9 cellular contexts compared by ENCODE assay signal in the genomic region with DNA sequence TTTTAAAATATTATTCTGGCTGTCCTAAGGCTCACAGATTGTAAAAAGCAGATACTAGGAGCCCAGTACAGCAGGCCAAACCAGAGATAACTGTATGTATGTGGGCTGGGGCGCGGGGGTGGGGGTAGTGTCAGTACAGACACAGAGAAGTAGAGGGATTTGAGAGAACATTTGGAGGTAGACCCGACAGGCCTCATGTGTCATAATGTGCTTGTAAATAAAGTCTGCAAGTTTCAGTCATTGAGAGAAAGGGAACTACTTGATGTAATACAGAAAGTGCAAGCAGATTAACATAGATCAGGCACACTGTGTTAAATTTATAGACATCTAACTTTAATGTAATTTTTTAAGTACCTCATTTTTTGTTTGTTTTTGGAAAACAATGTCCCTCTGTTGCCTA. TPM values are rescaled to one million over a fixed set of nuclear protein-coding genes. Genes with fewer than 3 reads are reported as not detected.
DNase-seq lines count a peak whose midpoint lies in the region; ATAC-seq lines count a peak whose summit lies in the region.
"Had no signal": no experiment of that assay in that cellular context is flagged by ENCODE, and none has a peak within 500 bp of the region (broad histone marks: within the 10 kb centered on the region; RNA-seq: fewer than 3 reads in every experiment).

No MANE protein-coding gene starts in this region.

- no peaks in the 10 kb centered on the region for H4K20me1 ChIP-seq in GM23248 (ENCODE audit: insufficient read depth)

- H3K9ac ChIP-seq in GM23248: no peak overlapping the region

- no peak overlapping the region for H3K4me2 ChIP-seq in GM23248 (ENCODE audit: unreplicated experiment)

- no peaks in the 10 kb centered on the region for H3K36me3 ChIP-seq in GM23248 (ENCODE audit: low read depth)
- H3K36me3 ChIP-seq: pancreas had no signal

- H3K4me1 ChIP-seq in GM23248 (ENCODE audit: insufficient read depth): peaks cover 20% of the 10 kb centered on the region

- in situ Hi-C loops in GM23248 (cut with MboI): no loop called here

- H2AFZ ChIP-seq in GM23248: no peak overlapping the region

- H3K9me3 ChIP-seq in GM23248 (ENCODE audit: low read depth): no peaks in the 10 kb centered on the region
- H3K9me3 ChIP-seq: pancreas had no signal

- DNase-seq in SIG-M5 treated with dmso at 0.1 percent for 504 hours (lab: John Stamatoyannopoulos, UW; ENCODE audit: unreplicated experiment) (peak; percentile 86), GM23248 (no peak), NCI-H146 treated with DMSO at 0.1 percent for 48 hours (lab: John Stamatoyannopoulos, UW; ENCODE audit: unreplicated experiment) (no peak), kidney glomerular epithelial cell (lab: John Stamatoyannopoulos, UW) (no peak), LoVo (ENCODE audit: low spot score) (no peak)
- DNase-seq in stimulated activated CD4-positive, alpha-beta T cell treated with anti-CD3 and anti-CD28 coated beads, Interleukin-15, amount 100 ng/mL, for 24 hours: peak; percentile 71
- DNase-seq: pancreas had no signal

- WGBS in GM23248 (ENCODE audit: low coverage in 1 of 2, low lambda C conversion rate in 2 of 2, missing lambda C conversion rate in 2 of 2), 2 experiments: 81 to 83% methylated on average over 3 of the region's 3 CpGs

- H3K9me2 ChIP-seq in GM23248 (ENCODE audit: insufficient read depth): no peaks in the 10 kb centered on the region

- H3F3A ChIP-seq in GM23248 (ENCODE audit: insufficient read depth): peaks cover 11% of the 10 kb centered on the region; the same call in 1 of the 2 replicates

- no peaks in the 10 kb centered on the region for H3K79me2 ChIP-seq in GM23248 (ENCODE audit: insufficient read depth)

- H3K27me3 ChIP-seq in GM23248 (replicated peaks; ENCODE audit: insufficient read depth): no peaks in the 10 kb centered on the region
- H3K27me3 ChIP-seq: pancreas had no signal

- no peak overlapping the region for H3K27ac ChIP-seq in GM23248

- no peak overlapping the region for H3K4me3 ChIP-seq in GM23248
- H3K4me3 ChIP-seq: pancreas had no signal

- ATAC-seq in GM18907 (IDR thresholded peaks at IDR 0.05; ENCODE audit: unreplicated experiment) (peak; percentile 79), HG02840 (IDR thresholded peaks at IDR 0.05; ENCODE audit: low FRiP score, unreplicated experiment) (peak; percentile 67)

RNA-seq across cellular contexts. Expression of gene POLI, which starts 7.4 kb away (rescaled TPM):
- total RNA-seq in GM23248 (2014; rRNA removed; shearing (Covaris generic)): 21.8 and 23.9 TPM in 2 replicates
- polyA plus RNA-seq in GM23248 (2016; fragmentation: Nextera tagmentation; extraction: Ambion mirVana): 20.7 and 27.0 TPM in 2 replicates

RNA-seq across cellular contexts. Expression of gene MBD2, which starts 37.4 kb away (rescaled TPM):
- total RNA-seq in GM23248 (2014; rRNA removed; shearing (Covaris generic)): 26.3 and 27.2 TPM in 2 replicates
- polyA plus RNA-seq in GM23248 (2016; fragmentation: Nextera tagmentation; extraction: Ambion mirVana): 9.5 and 11.2 TPM in 2 replicates

Comparison
In these comparisons a context has a peak if more than half of its experiments do, and no peak if none do; other contexts are left out.
1. DNase-seq: peak in SIG-M5 treated with dmso at 0.1 percent for 504 hours (single experiment) and stimulated activated CD4-positive, alpha-beta T cell treated with anti-CD3 and anti-CD28 coated beads, Interleukin-15, amount 100 ng/mL, for 24 hours (single experiment); none in GM23248 (single experiment), NCI-H146 treated with DMSO at 0.1 percent for 48 hours (single experiment), kidney glomerular epithelial cell (single experiment) and LoVo (single experiment).